In the genomic region with DNA sequence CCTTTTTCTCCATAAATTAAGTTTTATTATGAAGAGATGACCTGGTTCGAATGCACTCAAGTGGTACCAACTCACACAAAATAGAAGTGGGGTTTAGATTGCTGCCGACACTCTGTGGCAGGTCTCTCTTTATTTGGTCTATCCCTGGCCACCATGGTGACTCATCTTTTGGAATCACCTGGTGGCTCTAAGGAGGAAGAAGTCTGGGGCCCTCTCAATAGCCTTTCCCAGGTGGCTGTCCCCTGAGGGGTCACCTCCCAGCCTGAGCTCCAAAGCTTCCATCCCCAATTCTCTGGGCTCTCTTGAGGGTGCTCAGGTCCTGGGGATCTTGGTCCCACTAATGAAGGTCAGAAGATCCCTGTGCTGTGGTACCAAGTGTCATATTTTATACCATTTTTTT, we compare ENCODE assay signal across 23 cellular contexts.
"Had no signal": no experiment of that assay in that cellular context is flagged by ENCODE, and none has a peak within 500 bp of the region (broad histone marks: within the 10 kb centered on the region; RNA-seq: fewer than 3 reads in every experiment).

No MANE protein-coding gene starts in this region.

- ATAC-seq: left cardiac atrium; left lobe of liver; left ventricle myocardium superior; mucosa of descending colon; naive thymus-derived CD4-positive, alpha-beta T cell; natural killer cell treated with Interleukin-12 subunit alpha and Interleukin-12 subunit beta and Interleukin-15 and Interleukin-18, amount 100 ng/mL, for 72 hours; right lobe of liver; stimulated activated naive B cell treated with anti-CD40 and anti-IgM and Interleukin-4, amounts not matched to agents 10 μg/mL and 1 μg/mL and 100 μg/mL, for 72 hours; stimulated activated naive CD8-positive, alpha-beta T cell treated with anti-CD3 and anti-CD28 coated beads, Interleukin-15, Interleukin-2, amounts not matched to agents 100 U/mL and 50 U/mL, for 24 hours had no signal

- H3K4me3 Mint-ChIP-seq: memory B cell; naive thymus-derived CD4-positive, alpha-beta T cell; natural killer cell treated with Interleukin-12 subunit alpha and Interleukin-12 subunit beta and Interleukin-15 and Interleukin-18, amount 100 ng/mL, for 72 hours; stimulated activated naive B cell treated with anti-CD40 and anti-IgM and Interleukin-4, amounts not matched to agents 10 μg/mL and 1 μg/mL and 100 μg/mL, for 72 hours had no signal

- H3K27ac Mint-ChIP-seq: memory B cell; natural killer cell treated with Interleukin-12 subunit alpha and Interleukin-12 subunit beta and Interleukin-15 and Interleukin-18, amount 100 ng/mL, for 72 hours; stimulated activated naive B cell treated with anti-CD40 and anti-IgM and Interleukin-4, amounts not matched to agents 10 μg/mL and 1 μg/mL and 100 μg/mL, for 72 hours had no signal

- DNase-seq: kidney glomerular epithelial cell; left cardiac atrium; left ventricle myocardium superior; midbrain; mucosa of descending colon; naive thymus-derived CD4-positive, alpha-beta T cell; ovary; stimulated activated CD4-positive, alpha-beta T cell treated with anti-CD3 and anti-CD28 coated beads, Interleukin-12 subunit alpha, Interleukin-12 subunit beta, amount 100 ng/mL, for 4 hours; stimulated activated CD4-positive, alpha-beta T cell treated with anti-CD3 and anti-CD28 coated beads, Interleukin-15, amount 100 ng/mL, for 24 hours; stimulated activated CD4-positive, alpha-beta T cell treated with anti-CD3 and anti-CD28 coated beads, Interleukin-2, amount 100 ng/mL, for 24 hours; stimulated activated CD4-positive, alpha-beta T cell treated with anti-CD3 and anti-CD28 coated beads, Interleukin-4, amount 100 ng/mL, for 1 hour; stimulated activated naive B cell treated with anti-CD40 and anti-IgM and Interleukin-4, amounts not matched to agents 10 μg/mL and 1 μg/mL and 100 μg/mL, for 72 hours; stimulated activated naive CD8-positive, alpha-beta T cell treated with anti-CD3 and anti-CD28 coated beads, Interleukin-15, Interleukin-2, amounts not matched to agents 100 U/mL and 50 U/mL, for 24 hours; stomach; testis; thyroid gland; transverse colon; upper lobe of left lung had no signal

- H3K27me3 Mint-ChIP-seq: memory B cell; natural killer cell treated with Interleukin-12 subunit alpha and Interleukin-12 subunit beta and Interleukin-15 and Interleukin-18, amount 100 ng/mL, for 72 hours; progenitor cell of endocrine pancreas had no signal

- H3K9me3 Mint-ChIP-seq: memory B cell; naive thymus-derived CD4-positive, alpha-beta T cell; natural killer cell treated with Interleukin-12 subunit alpha and Interleukin-12 subunit beta and Interleukin-15 and Interleukin-18, amount 100 ng/mL, for 72 hours; stimulated activated naive B cell treated with anti-CD40 and anti-IgM and Interleukin-4, amounts not matched to agents 10 μg/mL and 1 μg/mL and 100 μg/mL, for 72 hours had no signal
